ENCODE assay signal across 11 cellular contexts in genomic region chr2:12044857-12045256, GRCh38.
DNase-seq lines count a peak whose midpoint lies in the region; ATAC-seq and TF ChIP-seq lines count a peak whose summit lies in the region.
"Had no signal": no experiment of that assay in that cellular context is flagged by ENCODE, and none has a peak within 500 bp of the region (broad histone marks: within the 10 kb centered on the region; RNA-seq: fewer than 3 reads in every experiment).

No MANE protein-coding gene starts in this region.

- peaks cover 3% of the 10 kb centered on the region for H3K36me3 Mint-ChIP-seq in activated naive CD8-positive, alpha-beta T cell
- H3K36me3 Mint-ChIP-seq in activated naive CD8-positive, alpha-beta T cell treated with anti-CD3 and anti-CD28 coated beads for 36 hours: peaks cover 3% of the 10 kb centered on the region
- H3K36me3 Mint-ChIP-seq in stimulated activated effector memory CD8-positive, alpha-beta T cell treated with anti-CD3 and anti-CD28 coated beads, Interleukin-12 subunit alpha, Interleukin-12 subunit beta, amount 100 ng/mL, for 72 hours: no peaks in the 10 kb centered on the region

- ATAC-seq in HG02610 (IDR thresholded peaks at IDR 0.05; ENCODE audit: unreplicated experiment): peak; percentile 52
- ATAC-seq in stimulated activated effector memory CD8-positive, alpha-beta T cell treated with anti-CD3 and anti-CD28 coated beads, Interleukin-12 subunit alpha, Interleukin-12 subunit beta, amount 100 ng/mL, for 72 hours: peak; percentile 56
- ATAC-seq: Panc1 had no signal

- no peak for TF ChIP-seq POLR2A in NB4 (IDR thresholded peaks at IDR 0.05; ENCODE audit: extremely low read depth, insufficient read length)

- no peaks in the 10 kb centered on the region for H3K27me3 Mint-ChIP-seq in activated naive CD8-positive, alpha-beta T cell
- H3K27me3 Mint-ChIP-seq in activated naive CD8-positive, alpha-beta T cell treated with anti-CD3 and anti-CD28 coated beads for 36 hours: no peaks in the 10 kb centered on the region

- H3K9me3 Mint-ChIP-seq in activated naive CD8-positive, alpha-beta T cell (ENCODE audit: low read depth): peaks cover 5% of the 10 kb centered on the region
- peaks cover 19% of the 10 kb centered on the region for H3K9me3 Mint-ChIP-seq in activated naive CD8-positive, alpha-beta T cell treated with anti-CD3 and anti-CD28 coated beads for 36 hours
- H3K9me3 Mint-ChIP-seq in stimulated activated effector memory CD8-positive, alpha-beta T cell treated with anti-CD3 and anti-CD28 coated beads, Interleukin-12 subunit alpha, Interleukin-12 subunit beta, amount 100 ng/mL, for 72 hours: no peaks in the 10 kb centered on the region

- H3K4me3 Mint-ChIP-seq in activated naive CD8-positive, alpha-beta T cell: peak overlapping the region; percentile 40
- no peak overlapping the region for H3K4me3 Mint-ChIP-seq in activated naive CD8-positive, alpha-beta T cell treated with anti-CD3 and anti-CD28 coated beads for 36 hours
- no peak overlapping the region for H3K4me3 Mint-ChIP-seq in stimulated activated effector memory CD8-positive, alpha-beta T cell treated with anti-CD3 and anti-CD28 coated beads, Interleukin-12 subunit alpha, Interleukin-12 subunit beta, amount 100 ng/mL, for 72 hours
- H3K4me3 Mint-ChIP-seq: neural crest cell had no signal

- TF ChIP-seq CTCF in NB4 (IDR thresholded peaks at IDR 0.05; ENCODE audit: low read depth, low read length): no peak

- H3K4me3 ChIP-seq in NB4 (ENCODE audit: low read depth, low read length): no peak overlapping the region

- no peak overlapping the region for H3K27ac Mint-ChIP-seq in activated naive CD8-positive, alpha-beta T cell
- no peak overlapping the region for H3K27ac Mint-ChIP-seq in activated naive CD8-positive, alpha-beta T cell treated with anti-CD3 and anti-CD28 coated beads for 36 hours
- no peak overlapping the region for H3K27ac Mint-ChIP-seq in stimulated activated effector memory CD8-positive, alpha-beta T cell treated with anti-CD3 and anti-CD28 coated beads, Interleukin-12 subunit alpha, Interleukin-12 subunit beta, amount 100 ng/mL, for 72 hours

- DNase-seq in activated naive CD8-positive, alpha-beta T cell treated with anti-CD3 and anti-CD28 coated beads for 36 hours: no peak
- DNase-seq in NB4 (ENCODE audit: low read depth) (peak; percentile 48), NCI-H524 treated with DMSO at 0.1 percent for 48 hours (lab: John Stamatoyannopoulos, UW) (no peak), NCI-H510A (lab: John Stamatoyannopoulos, UW) (no peak), AG08395 (ENCODE audit: low spot score) (no peak)
- no peak for DNase-seq in stimulated activated effector memory CD8-positive, alpha-beta T cell treated with anti-CD3 and anti-CD28 coated beads, Interleukin-12 subunit alpha, Interleukin-12 subunit beta, amount 100 ng/mL, for 72 hours (ENCODE audit: low spot score in 2 of 2)
- DNase-seq: BE2C had no signal

- H3K4me1 Mint-ChIP-seq in activated naive CD8-positive, alpha-beta T cell (ENCODE audit: low read depth): peaks cover 67% of the 10 kb centered on the region
- H3K4me1 Mint-ChIP-seq in activated naive CD8-positive, alpha-beta T cell treated with anti-CD3 and anti-CD28 coated beads for 36 hours: peaks cover 41% of the 10 kb centered on the region
- peaks cover 30% of the 10 kb centered on the region for H3K4me1 Mint-ChIP-seq in stimulated activated effector memory CD8-positive, alpha-beta T cell treated with anti-CD3 and anti-CD28 coated beads, Interleukin-12 subunit alpha, Interleukin-12 subunit beta, amount 100 ng/mL, for 72 hours
- H3K4me1 Mint-ChIP-seq: neural crest cell had no signal
